Comparison of ENCODE assay signal across 15 cellular contexts in genomic region chr11:121927359-121927758, GRCh38.
DNase-seq lines count a peak whose midpoint lies in the region; ATAC-seq and TF ChIP-seq lines count a peak whose summit lies in the region.
"Had no signal": no experiment of that assay in that cellular context is flagged by ENCODE, and none has a peak within 500 bp of the region (broad histone marks: within the 10 kb centered on the region; RNA-seq: fewer than 3 reads in every experiment).

No MANE protein-coding gene starts in this region.

- H3K4me1 ChIP-seq in Panc1 (ENCODE audit: control insufficient read depth, insufficient read depth, low read length) (no peaks in the 10 kb centered on the region), esophagus muscularis mucosa (peaks cover 8 to 28% (median 18%) of the 10 kb centered on the region in 4 donors)
- H3K4me1 ChIP-seq: BLaER1, Caco-2 had no signal

- no peak for TF ChIP-seq EP300 in esophagus muscularis mucosa (IDR thresholded peaks at IDR 0.05)

- WGBS in esophagus muscularis mucosa, result 94% methylated on average over 5 of the region's 5 CpGs

- no peak for TF ChIP-seq POLR2A in esophagus muscularis mucosa (IDR thresholded peaks at IDR 0.05; ENCODE audit: low read depth)

- no peak overlapping the region for H3K27ac Mint-ChIP-seq in activated CD8-positive, alpha-beta T cell treated with anti-CD3 and anti-CD28 coated beads, Interleukin-2, amount 10 ng/mL, durations not matched to agents 7 days and 5 days
- H3K27ac Mint-ChIP-seq: CD8-positive, alpha-beta memory T cell; IgD-negative memory B cell had no signal

- intact Hi-C loops in Panc1 (cut with micrococcal nuclease; ENCODE audit: unreplicated experiment) (no loop called here), esophagus muscularis mucosa (cut with DNase I) (no loop called here), dorsolateral prefrontal cortex (cut with DNase I) (loop anchor here in 1 of 2 donors (10.0 kb wide), 2 partner anchors 167 to 273 kb away; no protein-coding TSS in a partner anchor)

- H3K4me3 Mint-ChIP-seq in activated CD8-positive, alpha-beta T cell treated with anti-CD3 and anti-CD28 coated beads, Interleukin-2, amount 10 ng/mL, durations not matched to agents 7 days and 5 days, result no peak overlapping the region
- H3K4me3 Mint-ChIP-seq: CD8-positive, alpha-beta memory T cell; IgD-negative memory B cell had no signal

- TF ChIP-seq CTCF in Panc1 (IDR thresholded peaks at IDR 0.05), result peak; percentile 9; the same call in 1 of the 2 replicates
- TF ChIP-seq CTCF in esophagus muscularis mucosa (IDR thresholded peaks at IDR 0.05), result no peak
- no peak for TF ChIP-seq CTCF in dorsolateral prefrontal cortex (IDR thresholded peaks at IDR 0.05 in 54 of 56, conservative IDR thresholded peaks at IDR 0.05 in 2 of 56; ENCODE audit: low read depth in 1 of 56, partially characterized antibody in 56 of 56)

- DNase-seq in DMS 273 (lab: John Stamatoyannopoulos, UW; ENCODE audit: unreplicated experiment), result peak; percentile 1
- DNase-seq in DMS 273 treated with DMSO at 0.1 percent for 48 hours (lab: John Stamatoyannopoulos, UW), result no peak
- no peak for DNase-seq in Panc1 (ENCODE audit: low read depth, low spot score)
- DNase-seq in esophagus muscularis mucosa (ENCODE audit: extremely low spot score), result peak; percentile 60
- no peak for DNase-seq in activated CD8-positive, alpha-beta T cell treated with anti-CD3 and anti-CD28 coated beads, Interleukin-2, amount 10 ng/mL, durations not matched to agents 7 days and 5 days
- DNase-seq in cerebellar nuclear complex (lab: John Stamatoyannopoulos, UW), result no peak
- no peak for DNase-seq in dorsolateral prefrontal cortex
- DNase-seq: AML-193; Caco-2; CD8-positive, alpha-beta memory T cell; H7 had no signal

- H3K27me3 ChIP-seq in Panc1 (ENCODE audit: control insufficient read depth, insufficient read depth, low read length) (no peaks in the 10 kb centered on the region), esophagus muscularis mucosa (no peaks in the 10 kb centered on the region), dorsolateral prefrontal cortex (no peaks in the 10 kb centered on the region)
- H3K27me3 ChIP-seq: BLaER1 had no signal

- H3K4me1 Mint-ChIP-seq in activated CD8-positive, alpha-beta T cell treated with anti-CD3 and anti-CD28 coated beads, Interleukin-2, amount 10 ng/mL, durations not matched to agents 7 days and 5 days (ENCODE audit: low read depth), result no peaks in the 10 kb centered on the region
- H3K4me1 Mint-ChIP-seq: CD8-positive, alpha-beta memory T cell had no signal

- H3K36me3 ChIP-seq in Panc1 (ENCODE audit: control insufficient read depth, insufficient read depth, low read length) (no peaks in the 10 kb centered on the region), esophagus muscularis mucosa (no peaks in the 10 kb centered on the region)
- H3K36me3 ChIP-seq: BLaER1 had no signal

- POLR2A ChIA-PET in Panc1 (lab: Charles Lee), result no interaction called here
- POLR2A ChIA-PET in activated CD8-positive, alpha-beta T cell treated with anti-CD3 and anti-CD28 coated beads, Interleukin-2, amount 10 ng/mL, durations not matched to agents 7 days and 5 days (lab: Charles Lee), result no interaction called here

- peaks cover 1% of the 10 kb centered on the region for H3K27me3 Mint-ChIP-seq in activated CD8-positive, alpha-beta T cell treated with anti-CD3 and anti-CD28 coated beads, Interleukin-2, amount 10 ng/mL, durations not matched to agents 7 days and 5 days (ENCODE audit: low read depth)

- in situ Hi-C loops in Panc1 (cut with HindIII; ENCODE audit: low pct_unique_long_range_greater_than_20kb, low sequenced_read_pairs), result no loop called here

- H3K4me3 ChIP-seq in Panc1 (ENCODE audit: low read depth in 2 of 2, low read length in 2 of 2) (no peak overlapping the region), esophagus muscularis mucosa (no peak overlapping the region), dorsolateral prefrontal cortex (no peak overlapping the region)
- H3K4me3 ChIP-seq: BLaER1 had no signal

- no peak for ATAC-seq in Panc1
- no peak for ATAC-seq in activated CD8-positive, alpha-beta T cell treated with anti-CD3 and anti-CD28 coated beads, Interleukin-2, amount 10 ng/mL, durations not matched to agents 7 days and 5 days
- ATAC-seq in GM18873 (IDR thresholded peaks at IDR 0.05; ENCODE audit: low FRiP score, unreplicated experiment), result no peak

- CTCF ChIA-PET in Panc1 (lab: Charles Lee), result no interaction called here
- CTCF ChIA-PET in activated CD8-positive, alpha-beta T cell treated with anti-CD3 and anti-CD28 coated beads, Interleukin-2, amount 10 ng/mL, durations not matched to agents 7 days and 5 days (lab: Charles Lee), result no interaction called here

- no peaks in the 10 kb centered on the region for H3K36me3 Mint-ChIP-seq in activated CD8-positive, alpha-beta T cell treated with anti-CD3 and anti-CD28 coated beads, Interleukin-2, amount 10 ng/mL, durations not matched to agents 7 days and 5 days (ENCODE audit: low read depth)
- H3K36me3 Mint-ChIP-seq: CD8-positive, alpha-beta memory T cell; IgD-negative memory B cell had no signal

- H3K9me3 ChIP-seq in Panc1 (ENCODE audit: control insufficient read depth, insufficient read depth, low read depth, low read length), result no peaks in the 10 kb centered on the region
- no peaks in the 10 kb centered on the region for H3K9me3 ChIP-seq in esophagus muscularis mucosa
- H3K9me3 ChIP-seq: BLaER1, Caco-2 had no signal

- no peaks in the 10 kb centered on the region for H3K9me3 Mint-ChIP-seq in activated CD8-positive, alpha-beta T cell treated with anti-CD3 and anti-CD28 coated beads, Interleukin-2, amount 10 ng/mL, durations not matched to agents 7 days and 5 days (ENCODE audit: insufficient read depth)

- H3K27ac ChIP-seq in Panc1 (ENCODE audit: low read length) (no peak overlapping the region), esophagus muscularis mucosa (replicated peaks in 1 of 4) (no peak overlapping the region), dorsolateral prefrontal cortex (peak overlapping the region in 2 of 59 donors; percentile 27 to 89)
- H3K27ac ChIP-seq: 22Rv1, BLaER1 had no signal

- no TSS peak for BruUV-seq in Panc1 (replicated peaks; lab: Mats Ljungman, UMichigan)

Comparison
In these comparisons a context has a peak if more than half of its experiments do, and no peak if none do; other contexts are left out.
1. DNase-seq: peak in DMS 273 (single experiment) and esophagus muscularis mucosa (single experiment); none in DMS 273 treated with DMSO at 0.1 percent for 48 hours (single experiment), Panc1 (single experiment), activated CD8-positive, alpha-beta T cell treated with anti-CD3 and anti-CD28 coated beads, Interleukin-2, amount 10 ng/mL, durations not matched to agents 7 days and 5 days (single experiment), cerebellar nuclear complex (0 of 2) and dorsolateral prefrontal cortex (0 of 10).